Comparison of ENCODE assay signal across 20 cellular contexts in the genomic region with DNA sequence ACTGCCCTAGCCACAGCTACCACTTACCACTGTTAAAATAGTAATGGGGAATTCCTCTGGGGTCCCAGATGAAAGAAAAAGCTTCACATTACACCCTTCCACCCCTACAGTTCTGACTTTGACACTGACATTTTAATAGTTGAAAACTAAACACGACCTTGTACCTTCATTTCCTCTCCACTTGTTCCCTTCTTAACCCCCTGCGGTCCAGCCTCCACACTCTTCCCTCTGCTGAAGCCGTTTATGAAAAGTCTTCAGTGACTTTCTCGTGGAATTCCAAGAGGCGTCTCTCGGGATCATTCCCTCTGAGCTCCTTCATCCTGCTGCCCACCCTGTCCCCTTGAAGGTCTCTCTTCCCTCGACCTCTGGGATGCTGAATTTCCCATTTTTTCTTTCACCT. TPM values are rescaled to one million over a fixed set of nuclear protein-coding genes. Genes with fewer than 3 reads are reported as not detected.
DNase-seq lines count a peak whose midpoint lies in the region; ATAC-seq, FAIRE-seq and TF ChIP-seq lines count a peak whose summit lies in the region.
"Had no signal": no experiment of that assay in that cellular context is flagged by ENCODE, and none has a peak within 500 bp of the region (broad histone marks: within the 10 kb centered on the region; RNA-seq: fewer than 3 reads in every experiment).

No MANE protein-coding gene starts in this region.

- no peak for ATAC-seq in GM23338
- no peak for ATAC-seq in GM12878
- ATAC-seq in stimulated activated effector memory CD8-positive, alpha-beta T cell treated with anti-CD3 and anti-CD28 coated beads, Interleukin-12 subunit alpha, Interleukin-12 subunit beta, amount 100 ng/mL, for 72 hours = no peak
- no peak for ATAC-seq in HG02970 (IDR thresholded peaks at IDR 0.05; ENCODE audit: low FRiP score, unreplicated experiment)

- DNase-seq in GM12865 (ENCODE audit: low read depth) = peak; percentile 12
- DNase-seq in GM23338 (ENCODE audit: low spot score) = no peak
- DNase-seq in GM12878 (ENCODE audit: low read depth, low spot score) = no peak
- DNase-seq in stimulated activated effector memory CD8-positive, alpha-beta T cell treated with anti-CD3 and anti-CD28 coated beads, Interleukin-12 subunit alpha, Interleukin-12 subunit beta, amount 100 ng/mL, for 72 hours (ENCODE audit: low spot score in 2 of 2) = no peak
- no peak for DNase-seq in mesothelial cell of epicardium (ENCODE audit: low spot score in 2 of 2, unreplicated experiment in 2 of 2)
- no peak for DNase-seq in NCI-H2196 (lab: John Stamatoyannopoulos, UW; ENCODE audit: unreplicated experiment)
- DNase-seq: ACHN; BE2C; C1 segment of cervical spinal cord; CD4-positive, CD25-positive, alpha-beta regulatory T cell; CD8-positive, alpha-beta memory T cell; COR-L47; HCEC 1CT; IMR-90 had no signal

- H3K36me3 Mint-ChIP-seq in GM23338 (ENCODE audit: low read depth) = no peaks in the 10 kb centered on the region
- no peaks in the 10 kb centered on the region for H3K36me3 Mint-ChIP-seq in stimulated activated effector memory CD8-positive, alpha-beta T cell treated with anti-CD3 and anti-CD28 coated beads, Interleukin-12 subunit alpha, Interleukin-12 subunit beta, amount 100 ng/mL, for 72 hours
- H3K36me3 Mint-ChIP-seq in mesothelial cell of epicardium = peaks cover 27% of the 10 kb centered on the region

- no peaks in the 10 kb centered on the region for H3K9me3 ChIP-seq in GM12878 (replicated peaks; ENCODE audit: control insufficient read depth, insufficient read depth, low read length)
- H3K9me3 ChIP-seq: BE2C had no signal

- no peak overlapping the region for H3K9ac ChIP-seq in GM12878 (ENCODE audit: control insufficient read depth, insufficient read depth, low read length)

- 0 out of 2 replicates have a peak overlapping the region, but pooled peaks have one; percentile 9 for H3K27ac ChIP-seq in GM23338 (ENCODE audit: low read depth)
- H3K27ac ChIP-seq in GM12878 (ENCODE audit: control insufficient read depth, insufficient read depth) = no peak overlapping the region
- H3K27ac ChIP-seq: HL-60 had no signal

- H3K27ac Mint-ChIP-seq in GM23338 (no peak overlapping the region), mesothelial cell of epicardium (no peak overlapping the region)
- peak overlapping the region; percentile 21 for H3K27ac Mint-ChIP-seq in stimulated activated effector memory CD8-positive, alpha-beta T cell treated with anti-CD3 and anti-CD28 coated beads, Interleukin-12 subunit alpha, Interleukin-12 subunit beta, amount 100 ng/mL, for 72 hours
- H3K27ac Mint-ChIP-seq: CD4-positive, CD25-positive, alpha-beta regulatory T cell had no signal

- no peaks in the 10 kb centered on the region for H3K79me2 ChIP-seq in GM23338 (replicated peaks; ENCODE audit: insufficient read depth)
- H3K79me2 ChIP-seq in GM12878 (ENCODE audit: control insufficient read depth, insufficient read depth, low read length) = no peaks in the 10 kb centered on the region

- POLR2A ChIA-PET in GM12878 (lab: Charles Lee) = interaction anchor here (0.6 kb wide), 1 partner anchor 1667 kb away, joined by 3 read pairs; no protein-coding TSS in a partner anchor

- H2AFZ ChIP-seq in GM23338 (no peak overlapping the region), GM12878 (ENCODE audit: control insufficient read depth, low read depth, low read length) (no peak overlapping the region)

- no peaks in the 10 kb centered on the region for H4K20me1 ChIP-seq in GM23338 (replicated peaks; ENCODE audit: insufficient read depth)
- no peaks in the 10 kb centered on the region for H4K20me1 ChIP-seq in GM12878 (ENCODE audit: control insufficient read depth, insufficient read depth)

- WGBS in GM12878 (ENCODE audit: insufficient coverage, insufficient replicate concordance, low lambda C conversion rate, missing lambda C conversion rate) = 51% methylated on average over 7 of the region's 7 CpGs

- H3K4me1 Mint-ChIP-seq in GM23338 (peaks cover 4% of the 10 kb centered on the region; the same call in 2 of the 3 replicates), mesothelial cell of epicardium (peaks cover 5% of the 10 kb centered on the region)
- H3K4me1 Mint-ChIP-seq in stimulated activated effector memory CD8-positive, alpha-beta T cell treated with anti-CD3 and anti-CD28 coated beads, Interleukin-12 subunit alpha, Interleukin-12 subunit beta, amount 100 ng/mL, for 72 hours = peaks cover 15% of the 10 kb centered on the region
- H3K4me1 Mint-ChIP-seq: CD4-positive, CD25-positive, alpha-beta regulatory T cell had no signal

- H3F3A ChIP-seq in GM23338 (replicated peaks; ENCODE audit: low read depth) = no peaks in the 10 kb centered on the region; the same call in 1 of the 2 replicates

- no peak for TF ChIP-seq POLR2A in GM12878 (IDR thresholded peaks at IDR 0.05; ENCODE audit: low read depth, low read length)

- RAD21 ChIA-PET in GM12878 (lab: Charles Lee; ENCODE audit: unreplicated experiment) = no interaction called here

- peaks cover 6% of the 10 kb centered on the region for H3K27me3 Mint-ChIP-seq in GM23338 (ENCODE audit: insufficient read depth, low read depth, poor library complexity)
- no peaks in the 10 kb centered on the region for H3K27me3 Mint-ChIP-seq in mesothelial cell of epicardium (ENCODE audit: low read depth)
- H3K27me3 Mint-ChIP-seq: CD4-positive, CD25-positive, alpha-beta regulatory T cell had no signal

- no peaks in the 10 kb centered on the region for H3K4me1 ChIP-seq in GM23338 (ENCODE audit: insufficient read depth)
- no peaks in the 10 kb centered on the region for H3K4me1 ChIP-seq in GM12878 (ENCODE audit: control insufficient read depth, insufficient read depth, low read length)
- H3K4me1 ChIP-seq: BE2C had no signal

- no peak for TF ChIP-seq EP300 in GM12878 (IDR thresholded peaks at IDR 0.05; ENCODE audit: borderline replicate concordance in 1 of 2, control insufficient read depth in 1 of 2, low read depth in 2 of 2, low read length in 2 of 2)

- no peak for FAIRE-seq in GM12878 (lab: Jason Lieb, UNC)
- FAIRE-seq: A204.1, D721Med, G401.6, K562 had no signal

- TF ChIP-seq RAD21 in GM12878 (IDR thresholded peaks at IDR 0.05; ENCODE audit: insufficient read depth, low read depth, low read length) = no peak

- H3K4me3 Mint-ChIP-seq in GM23338 (no peak overlapping the region), mesothelial cell of epicardium (no peak overlapping the region)
- no peak overlapping the region for H3K4me3 Mint-ChIP-seq in stimulated activated effector memory CD8-positive, alpha-beta T cell treated with anti-CD3 and anti-CD28 coated beads, Interleukin-12 subunit alpha, Interleukin-12 subunit beta, amount 100 ng/mL, for 72 hours

- H3K4me3 ChIP-seq in GM12865 (ENCODE audit: low read depth, low read length) (no peak overlapping the region), GM23338 (no peak overlapping the region), GM12878 (no peak overlapping the region)
- H3K4me3 ChIP-seq: K562 had no signal

- H3K36me3 ChIP-seq in GM23338 (ENCODE audit: insufficient read depth) (no peaks in the 10 kb centered on the region), GM12878 (ENCODE audit: control insufficient read depth in 2 of 2, insufficient read depth in 2 of 2, low read length in 1 of 2) (no peaks in the 10 kb centered on the region)
- H3K36me3 ChIP-seq: BE2C had no signal

- no peaks in the 10 kb centered on the region for H3K9me3 Mint-ChIP-seq in GM23338
- H3K9me3 Mint-ChIP-seq in stimulated activated effector memory CD8-positive, alpha-beta T cell treated with anti-CD3 and anti-CD28 coated beads, Interleukin-12 subunit alpha, Interleukin-12 subunit beta, amount 100 ng/mL, for 72 hours = no peaks in the 10 kb centered on the region
- H3K9me3 Mint-ChIP-seq in mesothelial cell of epicardium = no peaks in the 10 kb centered on the region
- H3K9me3 Mint-ChIP-seq: CD4-positive, CD25-positive, alpha-beta regulatory T cell; CD8-positive, alpha-beta memory T cell had no signal

- H3K4me2 ChIP-seq in GM23338 (no peak overlapping the region), GM12878 (ENCODE audit: control insufficient read depth, insufficient read depth) (no peak overlapping the region)

- H3K27me3 ChIP-seq in GM23338 (ENCODE audit: insufficient read depth) (no peaks in the 10 kb centered on the region), GM12878 (replicated peaks in 1 of 2; ENCODE audit: control insufficient read depth in 2 of 2, insufficient read depth in 2 of 2, low read length in 1 of 2) (no peaks in the 10 kb centered on the region)
- H3K27me3 ChIP-seq: BE2C had no signal

- BruUV-seq in GM12878 (replicated peaks; lab: Mats Ljungman, UMichigan) = no TSS peak

- TF ChIP-seq CTCF in GM12865 (IDR thresholded peaks at IDR 0.05; ENCODE audit: insufficient read depth, low read depth, low read length, missing control alignments) = no peak
- TF ChIP-seq CTCF in GM23338 (conservative IDR thresholded peaks at IDR 0.05; ENCODE audit: low read depth in 2 of 2) = no peak
- TF ChIP-seq CTCF in GM12878 (IDR thresholded peaks at IDR 0.05 in 2 of 3, conservative IDR thresholded peaks at IDR 0.05 in 1 of 3; ENCODE audit: control insufficient read depth in 2 of 3, extremely low read depth in 1 of 3, insufficient read depth in 1 of 3, low read depth in 3 of 3, low read length in 3 of 3) = no peak
- TF ChIP-seq CTCF in mesothelial cell of epicardium (IDR thresholded peaks at IDR 0.05; ENCODE audit: unreplicated experiment) = no peak

- H3K9me2 ChIP-seq in GM23338 (ENCODE audit: insufficient read depth) = no peaks in the 10 kb centered on the region

- SMC1A ChIA-PET in GM12878 (lab: Charles Lee; ENCODE audit: uncharacterized antibody, unreplicated experiment) = interaction anchor here (1.3 kb wide), 1 partner anchor 210 kb away, joined by 3 read pairs; no protein-coding TSS in a partner anchor

- intact Hi-C loops in GM12878 (cut with micrococcal nuclease; ENCODE audit: unreplicated experiment) = no loop called here

- CTCF ChIA-PET in GM12878 (lab: Yijun Ruan, JAX) = interaction anchor here (2.0 kb wide), 1 partner anchor 30 kb away, joined by 5 read pairs; no protein-coding TSS in a partner anchor

- in situ Hi-C loops in GM12878 (cut with MboI) = no loop called here

RNA-seq across cellular contexts. Expression of gene TIAM2, which starts 36.6 kb away (rescaled TPM):
- total RNA-seq in GM23338 (2014; rRNA removed; shearing (Covaris generic)) = 24.4 and 27.8 TPM in 2 replicates
- polyA plus RNA-seq in GM23338 (2016; fragmentation: Nextera tagmentation; extraction: Ambion mirVana) (13.0 and 14.2 TPM in 2 replicates), GM12878 (2011; rRNA removed) (10.5 and 12.0 TPM in 2 replicates), GM12878 (2014; fragmentation: Illumina TruSeq; extraction: Trizol) (2.0 and 2.3 TPM in 2 replicates), GM12878 (2014; fragmentation: Nextera tagmentation; extraction: Ambion mirVana) (1 to 10 TPM; 1.1 to 1.4 TPM), GM12878 (2014; rRNA removed) (1.7 and 2.3 TPM in 2 replicates), GM12878 (2016; fragmentation: Nextera tagmentation; extraction: Ambion mirVana) (1 to 10 TPM; 1.8 to 2.6 TPM)
- 31.2 and 35.5 TPM in 2 replicates for total RNA-seq in GM12878 (2013; cell fraction: nucleolus; rRNA removed)
- total RNA-seq in GM12878 (2014; rRNA removed) (2.0 and 2.5 TPM in 2 replicates), GM12878 (2014; rRNA removed; fragmentation: Illumina TruSeq; extraction: Trizol) (2.5 and 3.1 TPM in 2 replicates), GM12878 (2021) (2.5 TPM in 2 replicates), mesothelial cell of epicardium (14.4 to 19.9 TPM (median 18.1 TPM) in 3 replicates)
- 3.3 TPM for polyA plus RNA-seq in GM12878 (2011; ENCODE audit: low read depth)
- polyA plus RNA-seq in GM12878 (2011; cell fraction: cytosol; rRNA removed) = 8.5 and 11.8 TPM in 2 replicates
- 14.7 and 21.6 TPM in 2 replicates for polyA plus RNA-seq in GM12878 (2011; cell fraction: nucleus; rRNA removed)
- polyA plus RNA-seq in GM12878 (2012) = 4.8 and 5.9 TPM in 2 replicates
- 7.1 and 9.8 TPM in 2 replicates for polyA minus RNA-seq in GM12878 (2011; rRNA and poly(A)+ RNA removed)
- polyA minus RNA-seq in GM12878 (2011; cell fraction: cytosol; rRNA and poly(A)+ RNA removed) = 3.5 and 3.8 TPM in 2 replicates
- polyA minus RNA-seq in GM12878 (2011; cell fraction: nucleus; rRNA and poly(A)+ RNA removed) = 6.8 and 11.3 TPM in 2 replicates
